In the genomic region with DNA sequence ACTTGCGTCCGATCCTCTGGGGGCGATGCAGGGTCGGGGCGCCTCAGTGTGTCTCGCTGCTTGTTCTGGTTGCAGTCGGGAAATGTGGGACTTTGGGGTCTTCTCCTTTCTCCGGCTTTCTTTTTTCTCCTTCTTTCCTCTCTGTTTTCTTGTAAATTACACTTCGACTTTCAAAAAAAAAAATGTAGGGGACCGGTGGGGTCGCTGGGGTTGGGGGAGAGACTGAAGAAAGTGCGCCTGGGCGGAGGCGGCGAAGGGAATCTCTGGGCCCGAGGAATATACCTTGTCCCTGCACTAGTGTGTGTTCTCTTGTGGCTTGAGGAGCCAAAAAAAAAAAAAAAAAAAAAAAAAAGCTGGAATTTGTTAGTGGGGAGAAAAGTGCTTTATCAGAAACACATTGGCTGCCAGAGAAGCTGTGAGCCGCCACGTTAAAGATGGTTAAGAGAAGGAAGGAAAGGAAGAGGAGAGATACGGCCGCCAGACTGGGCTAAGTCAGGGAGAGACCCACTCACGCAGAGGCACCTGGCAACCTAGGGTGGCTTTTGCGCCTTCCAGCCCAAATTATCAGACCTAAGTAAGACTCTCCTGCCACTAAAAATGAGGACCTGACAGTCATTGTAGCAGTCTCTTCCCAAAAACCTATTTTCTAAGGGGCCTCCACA, we compare ENCODE assay signal across 11 cellular contexts. TPM values are rescaled to one million over a fixed set of nuclear protein-coding genes. Genes with fewer than 3 reads are reported as not detected.
DNase-seq lines count a peak whose midpoint lies in the region; ATAC-seq lines count a peak whose summit lies in the region.
"Had no signal": no experiment of that assay in that cellular context is flagged by ENCODE, and none has a peak within 500 bp of the region (broad histone marks: within the 10 kb centered on the region; RNA-seq: fewer than 3 reads in every experiment).

No MANE protein-coding gene starts in this region.

- H3K9me3 ChIP-seq in iPS-15b (ENCODE audit: control insufficient read depth, insufficient read depth, low read length) (no peaks in the 10 kb centered on the region), Karpas-422 (ENCODE audit: low read length) (no peaks in the 10 kb centered on the region)
- H3K9me3 ChIP-seq: A549 had no signal

- H3K79me2 ChIP-seq in Karpas-422 (ENCODE audit: low read length), result no peaks in the 10 kb centered on the region

- peak; percentile 14 for ATAC-seq in activated CD4-positive, alpha-beta T cell treated with anti-CD3 and anti-CD28 coated beads for 36 hours
- no peak for ATAC-seq in stimulated activated effector memory CD8-positive, alpha-beta T cell treated with anti-CD3 and anti-CD28 coated beads, Interleukin-12 subunit alpha, Interleukin-12 subunit beta, amount 100 ng/mL, for 72 hours
- ATAC-seq in HG03108 (IDR thresholded peaks at IDR 0.05; ENCODE audit: unreplicated experiment), result no peak
- ATAC-seq: K562 had no signal

- no peak for DNase-seq in activated CD4-positive, alpha-beta T cell treated with anti-CD3 and anti-CD28 coated beads for 36 hours
- no peak for DNase-seq in activated CD4-positive, alpha-beta T cell treated with anti-CD3 and anti-CD28 coated beads for 4 hours
- DNase-seq in activated T-helper 1 cell treated with anti-CD3 and anti-CD28 coated beads, Interleukin-12 subunit alpha, Interleukin-12 subunit beta, Interleukin-2, Interleukin-4 antibody, amounts not matched to agents 30 ng/mL and 10 ng/mL and 1 ng/mL, durations not matched to agents 14 hours and 24 hours and 36 hours (ENCODE audit: low spot score), result no peak
- no peak for DNase-seq in stimulated activated effector memory CD8-positive, alpha-beta T cell treated with anti-CD3 and anti-CD28 coated beads, Interleukin-12 subunit alpha, Interleukin-12 subunit beta, amount 100 ng/mL, for 72 hours (ENCODE audit: low spot score in 2 of 2)
- DNase-seq in Karpas-422 (no peak), NCI-H2196 treated with DMSO at 0.1 percent for 48 hours (lab: John Stamatoyannopoulos, UW; ENCODE audit: unreplicated experiment) (no peak)
- DNase-seq: NCI-H2227 treated with DMSO at 0.1 percent for 48 hours had no signal

- H3K27me3 Mint-ChIP-seq in activated CD4-positive, alpha-beta T cell treated with anti-CD3 and anti-CD28 coated beads for 36 hours, result peaks cover 29% of the 10 kb centered on the region
- H3K27me3 Mint-ChIP-seq in activated T-helper 1 cell treated with anti-CD3 and anti-CD28 coated beads, Interleukin-12 subunit alpha, Interleukin-12 subunit beta, Interleukin-2, Interleukin-4 antibody, amounts not matched to agents 30 ng/mL and 10 ng/mL and 1 ng/mL, durations not matched to agents 14 hours and 24 hours and 36 hours (ENCODE audit: insufficient read depth), result peaks cover 64% of the 10 kb centered on the region

- H3K27me3 ChIP-seq in iPS-15b (ENCODE audit: control insufficient read depth, insufficient read depth, low read length) (peaks cover 100% of the 10 kb centered on the region), Karpas-422 (ENCODE audit: low read length) (no peaks in the 10 kb centered on the region)

- CTCF ChIA-PET in activated CD4-positive, alpha-beta T cell treated with anti-CD3 and anti-CD28 coated beads for 36 hours (lab: Charles Lee), result interaction anchor here (0.6 to 2.1 kb wide), 10 partner anchors 8 to 145 kb away, joined by 3 to 6 read pairs (median 3); partner anchors contain the start of gene FLI1

- no peak overlapping the region for H3K27ac Mint-ChIP-seq in activated CD4-positive, alpha-beta T cell treated with anti-CD3 and anti-CD28 coated beads for 36 hours
- no peak overlapping the region for H3K27ac Mint-ChIP-seq in activated T-helper 1 cell treated with anti-CD3 and anti-CD28 coated beads, Interleukin-12 subunit alpha, Interleukin-12 subunit beta, Interleukin-2, Interleukin-4 antibody, amounts not matched to agents 30 ng/mL and 10 ng/mL and 1 ng/mL, durations not matched to agents 14 hours and 24 hours and 36 hours
- no peak overlapping the region for H3K27ac Mint-ChIP-seq in stimulated activated effector memory CD8-positive, alpha-beta T cell treated with anti-CD3 and anti-CD28 coated beads, Interleukin-12 subunit alpha, Interleukin-12 subunit beta, amount 100 ng/mL, for 72 hours

- intact Hi-C loops in activated CD4-positive, alpha-beta T cell treated with anti-CD3 and anti-CD28 coated beads for 36 hours (cut with DNase I, micrococcal nuclease), result loop anchor here in 1 of 2 experiments (1.0 to 5.0 kb wide), 2 partner anchors 10 to 43 kb away; no protein-coding TSS in a partner anchor
- intact Hi-C loops in activated T-helper 1 cell treated with anti-CD3 and anti-CD28 coated beads, Interleukin-12 subunit alpha, Interleukin-12 subunit beta, Interleukin-2, Interleukin-4 antibody, amounts not matched to agents 30 ng/mL and 10 ng/mL and 1 ng/mL, durations not matched to agents 14 hours and 24 hours and 36 hours (cut with micrococcal nuclease), result no loop called here

- no peak overlapping the region for H3K9ac ChIP-seq in iPS-15b (ENCODE audit: low read depth, low read length)
- H3K9ac ChIP-seq in Karpas-422 (ENCODE audit: low read length), result no peak overlapping the region

- H3K4me3 Mint-ChIP-seq in activated CD4-positive, alpha-beta T cell treated with anti-CD3 and anti-CD28 coated beads for 36 hours, result peak overlapping the region; percentile 70
- peak overlapping the region; percentile 72 for H3K4me3 Mint-ChIP-seq in activated T-helper 1 cell treated with anti-CD3 and anti-CD28 coated beads, Interleukin-12 subunit alpha, Interleukin-12 subunit beta, Interleukin-2, Interleukin-4 antibody, amounts not matched to agents 30 ng/mL and 10 ng/mL and 1 ng/mL, durations not matched to agents 14 hours and 24 hours and 36 hours
- peak overlapping the region; percentile 75 for H3K4me3 Mint-ChIP-seq in stimulated activated effector memory CD8-positive, alpha-beta T cell treated with anti-CD3 and anti-CD28 coated beads, Interleukin-12 subunit alpha, Interleukin-12 subunit beta, amount 100 ng/mL, for 72 hours

- H3K36me3 ChIP-seq in iPS-15b (ENCODE audit: control insufficient read depth, insufficient read depth, low read length), result no peaks in the 10 kb centered on the region
- H3K36me3 ChIP-seq in Karpas-422 (ENCODE audit: insufficient read depth, low read length), result no peaks in the 10 kb centered on the region

- H3K4me2 ChIP-seq in Karpas-422 (ENCODE audit: low read depth, low read length, poor library complexity, severe bottlenecking), result no peak overlapping the region

- no peak overlapping the region for H2AFZ ChIP-seq in Karpas-422 (ENCODE audit: low read length)

- H3K4me3 ChIP-seq in iPS-15b (ENCODE audit: low read depth, low read length) (peak overlapping the region; percentile 63), Karpas-422 (ENCODE audit: low read length) (no peak overlapping the region)
- H3K4me3 ChIP-seq: A549, K562 had no signal

- peaks cover 12% of the 10 kb centered on the region for H3K4me1 ChIP-seq in iPS-15b (ENCODE audit: control insufficient read depth, insufficient read depth, low read length)
- H3K4me1 ChIP-seq in Karpas-422 (ENCODE audit: low read length), result no peaks in the 10 kb centered on the region
- H3K4me1 ChIP-seq: A549 had no signal

- H3K27ac ChIP-seq in Karpas-422 (ENCODE audit: low read length), result no peak overlapping the region
- H3K27ac ChIP-seq: A549 had no signal

- H3K36me3 Mint-ChIP-seq in activated CD4-positive, alpha-beta T cell treated with anti-CD3 and anti-CD28 coated beads for 36 hours (ENCODE audit: low read depth), result no peaks in the 10 kb centered on the region
- H3K36me3 Mint-ChIP-seq in activated T-helper 1 cell treated with anti-CD3 and anti-CD28 coated beads, Interleukin-12 subunit alpha, Interleukin-12 subunit beta, Interleukin-2, Interleukin-4 antibody, amounts not matched to agents 30 ng/mL and 10 ng/mL and 1 ng/mL, durations not matched to agents 14 hours and 24 hours and 36 hours (ENCODE audit: low read depth), result no peaks in the 10 kb centered on the region
- peaks cover 7% of the 10 kb centered on the region for H3K36me3 Mint-ChIP-seq in stimulated activated effector memory CD8-positive, alpha-beta T cell treated with anti-CD3 and anti-CD28 coated beads, Interleukin-12 subunit alpha, Interleukin-12 subunit beta, amount 100 ng/mL, for 72 hours

- H4K20me1 ChIP-seq in Karpas-422 (ENCODE audit: insufficient read depth, low read depth, low read length), result no peaks in the 10 kb centered on the region

- H3K9me3 Mint-ChIP-seq in activated CD4-positive, alpha-beta T cell treated with anti-CD3 and anti-CD28 coated beads for 36 hours (ENCODE audit: low read depth), result no peaks in the 10 kb centered on the region
- H3K9me3 Mint-ChIP-seq in activated T-helper 1 cell treated with anti-CD3 and anti-CD28 coated beads, Interleukin-12 subunit alpha, Interleukin-12 subunit beta, Interleukin-2, Interleukin-4 antibody, amounts not matched to agents 30 ng/mL and 10 ng/mL and 1 ng/mL, durations not matched to agents 14 hours and 24 hours and 36 hours, result no peaks in the 10 kb centered on the region
- H3K9me3 Mint-ChIP-seq in stimulated activated effector memory CD8-positive, alpha-beta T cell treated with anti-CD3 and anti-CD28 coated beads, Interleukin-12 subunit alpha, Interleukin-12 subunit beta, amount 100 ng/mL, for 72 hours, result no peaks in the 10 kb centered on the region

- peaks cover 38% of the 10 kb centered on the region for H3K4me1 Mint-ChIP-seq in activated CD4-positive, alpha-beta T cell treated with anti-CD3 and anti-CD28 coated beads for 36 hours
- H3K4me1 Mint-ChIP-seq in activated T-helper 1 cell treated with anti-CD3 and anti-CD28 coated beads, Interleukin-12 subunit alpha, Interleukin-12 subunit beta, Interleukin-2, Interleukin-4 antibody, amounts not matched to agents 30 ng/mL and 10 ng/mL and 1 ng/mL, durations not matched to agents 14 hours and 24 hours and 36 hours (ENCODE audit: low read depth), result peaks cover 34% of the 10 kb centered on the region
- H3K4me1 Mint-ChIP-seq in stimulated activated effector memory CD8-positive, alpha-beta T cell treated with anti-CD3 and anti-CD28 coated beads, Interleukin-12 subunit alpha, Interleukin-12 subunit beta, amount 100 ng/mL, for 72 hours, result peaks cover 26% of the 10 kb centered on the region

- POLR2A ChIA-PET in activated CD4-positive, alpha-beta T cell treated with anti-CD3 and anti-CD28 coated beads for 36 hours (lab: Charles Lee), result no interaction called here

- no peaks in the 10 kb centered on the region for H3K9me2 ChIP-seq in Karpas-422 (replicated peaks; ENCODE audit: insufficient read depth, low read length)

RNA-seq across cellular contexts. Expression of gene FLI1, which starts 8.4 kb away (rescaled TPM):
- total RNA-seq in activated CD4-positive, alpha-beta T cell treated with anti-CD3 and anti-CD28 coated beads for 36 hours, result 10 to 100 TPM; 40.4 to 57.0 TPM
- total RNA-seq in activated T-helper 1 cell treated with anti-CD3 and anti-CD28 coated beads, Interleukin-12 subunit alpha, Interleukin-12 subunit beta, Interleukin-2, Interleukin-4 antibody, amounts not matched to agents 30 ng/mL and 10 ng/mL and 1 ng/mL, durations not matched to agents 14 hours and 24 hours and 36 hours, result 40.7 and 41.5 TPM in 2 replicates
- total RNA-seq in Karpas-422 (2014; rRNA removed; shearing (Covaris generic); ENCODE audit: low replicate concordance), result 2.6 and 9.4 TPM in 2 replicates
